10 cellular contexts compared by ENCODE assay signal in the genomic region with DNA sequence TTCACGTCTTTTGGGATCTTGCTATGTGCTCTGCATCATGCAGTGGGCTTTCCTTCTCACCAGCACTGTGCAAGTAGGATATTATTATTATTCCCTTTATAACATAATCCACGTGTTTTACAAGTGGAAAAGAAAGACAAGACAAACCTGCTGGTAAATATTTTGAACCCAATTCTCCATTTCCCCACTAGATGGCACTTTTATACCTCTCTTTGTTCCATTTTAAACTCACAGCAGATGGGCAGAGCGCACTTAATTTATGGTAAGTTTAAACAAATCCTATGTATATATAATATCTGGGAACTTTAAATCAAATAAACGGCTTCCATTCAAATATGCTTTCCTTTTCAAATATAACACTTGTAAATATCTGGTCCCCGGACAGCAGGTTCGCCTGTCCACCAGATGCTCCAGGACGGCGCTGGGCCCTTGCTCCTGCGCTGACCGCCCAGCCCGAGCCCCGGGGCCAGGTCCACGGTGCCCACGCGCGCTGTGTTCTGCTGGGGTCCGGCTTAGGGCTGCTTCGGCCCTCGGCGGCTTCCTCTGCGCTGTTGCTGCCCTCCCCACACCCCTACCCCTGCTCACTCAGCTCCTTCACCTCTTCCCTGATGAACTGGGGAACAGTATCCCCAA. TPM values are rescaled to one million over a fixed set of nuclear protein-coding genes. Genes with fewer than 3 reads are reported as not detected.
DNase-seq lines count a peak whose midpoint lies in the region; ATAC-seq and TF ChIP-seq lines count a peak whose summit lies in the region.
"Had no signal": no experiment of that assay in that cellular context is flagged by ENCODE, and none has a peak within 500 bp of the region (broad histone marks: within the 10 kb centered on the region; RNA-seq: fewer than 3 reads in every experiment).

No MANE protein-coding gene starts in this region.

- no peaks in the 10 kb centered on the region for H3K4me1 Mint-ChIP-seq in natural killer cell
- H3K4me1 Mint-ChIP-seq in natural killer cell treated with Interleukin-12 subunit alpha and Interleukin-12 subunit beta and Interleukin-15 and Interleukin-18, amount 100 ng/mL, for 72 hours (ENCODE audit: low read depth in 2 of 2), result peaks cover 4 to 5% of the 10 kb centered on the region in 2 donors
- peaks cover 3% of the 10 kb centered on the region for H3K4me1 Mint-ChIP-seq in activated CD4-positive, alpha-beta T cell treated with anti-CD3 and anti-CD28 coated beads, Interleukin-2, amount 10 ng/mL, durations not matched to agents 24 days and 14 days

- no peaks in the 10 kb centered on the region for H3K9me3 ChIP-seq in MM.1S (replicated peaks; ENCODE audit: insufficient read depth, low read length)
- no peaks in the 10 kb centered on the region for H3K9me3 ChIP-seq in suprapubic skin

- TF ChIP-seq CTCF in natural killer cell (IDR thresholded peaks at IDR 0.05) (peak; percentile 35), MM.1S (IDR thresholded peaks at IDR 0.05; ENCODE audit: low read length) (peak; percentile 70), VCaP (conservative IDR thresholded peaks at IDR 0.05) (peak; percentile 83), suprapubic skin (IDR thresholded peaks at IDR 0.05) (peak; percentile 20 to 42)

- no peak overlapping the region for H2AFZ ChIP-seq in MM.1S (ENCODE audit: low read length)

- no peaks in the 10 kb centered on the region for H3K79me2 ChIP-seq in MM.1S (ENCODE audit: low read length)

- TF ChIP-seq POLR2A in suprapubic skin (IDR thresholded peaks at IDR 0.05), result no peak

- H3K27ac ChIP-seq in MM.1S (ENCODE audit: low read length) (no peak overlapping the region), VCaP (peak overlapping the region; percentile 37; the same call in 1 of the 2 replicates), suprapubic skin (no peak overlapping the region)

- no peaks in the 10 kb centered on the region for H3F3A ChIP-seq in MM.1S (ENCODE audit: insufficient read depth, low read length)

- intact Hi-C loops in natural killer cell (cut with micrococcal nuclease), result loop anchor here (2.0 kb wide), 1 partner anchor 290 kb away; no protein-coding TSS in a partner anchor
- intact Hi-C loops in activated CD4-positive, alpha-beta T cell treated with anti-CD3 and anti-CD28 coated beads, Interleukin-2, amount 10 ng/mL, durations not matched to agents 24 days and 14 days (cut with micrococcal nuclease), result loop anchor here (1.0 kb wide), 1 partner anchor 290 kb away; no protein-coding TSS in a partner anchor

- 45% methylated on average over 21 of the region's 21 CpGs for WGBS in suprapubic skin

- H3K27me3 Mint-ChIP-seq in natural killer cell (ENCODE audit: low read depth in 2 of 2), result peaks cover 9 to 21% of the 10 kb centered on the region in 2 donors
- H3K27me3 Mint-ChIP-seq in natural killer cell treated with Interleukin-12 subunit alpha and Interleukin-12 subunit beta and Interleukin-15 and Interleukin-18, amount 100 ng/mL, for 72 hours, result peaks cover 16 to 17% of the 10 kb centered on the region in 2 donors
- peaks cover 9% of the 10 kb centered on the region for H3K27me3 Mint-ChIP-seq in activated CD4-positive, alpha-beta T cell treated with anti-CD3 and anti-CD28 coated beads, Interleukin-2, amount 10 ng/mL, durations not matched to agents 24 days and 14 days

- no peak for TF ChIP-seq EP300 in suprapubic skin (IDR thresholded peaks at IDR 0.05)

- H3K36me3 ChIP-seq in MM.1S (replicated peaks; ENCODE audit: insufficient read depth, low read length) (no peaks in the 10 kb centered on the region), suprapubic skin (no peaks in the 10 kb centered on the region)

- H3K4me3 ChIP-seq in MM.1S (ENCODE audit: low read length), result no peak overlapping the region
- no peak overlapping the region for H3K4me3 ChIP-seq in suprapubic skin

- H3K4me3 Mint-ChIP-seq in natural killer cell, result no peak overlapping the region
- no peak overlapping the region for H3K4me3 Mint-ChIP-seq in natural killer cell treated with Interleukin-12 subunit alpha and Interleukin-12 subunit beta and Interleukin-15 and Interleukin-18, amount 100 ng/mL, for 72 hours
- H3K4me3 Mint-ChIP-seq in activated CD4-positive, alpha-beta T cell treated with anti-CD3 and anti-CD28 coated beads, Interleukin-2, amount 10 ng/mL, durations not matched to agents 24 days and 14 days, result no peak overlapping the region
- H3K4me3 Mint-ChIP-seq: dendritic cell treated with granulocyte-macrophage colony-stimulating factor and Interleukin-4, amounts not matched to agents 40 ng/mL and 50 ng/mL, for 4 days had no signal

- no peaks in the 10 kb centered on the region for H3K36me3 Mint-ChIP-seq in natural killer cell
- no peaks in the 10 kb centered on the region for H3K36me3 Mint-ChIP-seq in natural killer cell treated with Interleukin-12 subunit alpha and Interleukin-12 subunit beta and Interleukin-15 and Interleukin-18, amount 100 ng/mL, for 72 hours
- H3K36me3 Mint-ChIP-seq in activated CD4-positive, alpha-beta T cell treated with anti-CD3 and anti-CD28 coated beads, Interleukin-2, amount 10 ng/mL, durations not matched to agents 24 days and 14 days (ENCODE audit: low read depth), result no peaks in the 10 kb centered on the region

- no peaks in the 10 kb centered on the region for H3K4me1 ChIP-seq in MM.1S (ENCODE audit: low read length)
- H3K4me1 ChIP-seq in suprapubic skin, result peaks cover 4% of the 10 kb centered on the region

- no peaks in the 10 kb centered on the region for H4K20me1 ChIP-seq in MM.1S (ENCODE audit: insufficient read depth, low read length)

- H3K9me3 Mint-ChIP-seq in natural killer cell, result no peaks in the 10 kb centered on the region
- H3K9me3 Mint-ChIP-seq in natural killer cell treated with Interleukin-12 subunit alpha and Interleukin-12 subunit beta and Interleukin-15 and Interleukin-18, amount 100 ng/mL, for 72 hours, result no peaks in the 10 kb centered on the region
- H3K9me3 Mint-ChIP-seq in activated CD4-positive, alpha-beta T cell treated with anti-CD3 and anti-CD28 coated beads, Interleukin-2, amount 10 ng/mL, durations not matched to agents 24 days and 14 days, result no peaks in the 10 kb centered on the region
- H3K9me3 Mint-ChIP-seq: dendritic cell treated with granulocyte-macrophage colony-stimulating factor and Interleukin-4, amounts not matched to agents 40 ng/mL and 50 ng/mL, for 4 days; stimulated activated naive CD8-positive, alpha-beta T cell treated with anti-CD3 and anti-CD28 coated beads, Interleukin-15, amount 100 ng/mL, for 72 hours had no signal

- H3K4me2 ChIP-seq in MM.1S (ENCODE audit: low read depth, low read length), result no peak overlapping the region

- DNase-seq in natural killer cell, result no peak
- no peak for DNase-seq in natural killer cell treated with Interleukin-12 subunit alpha and Interleukin-12 subunit beta and Interleukin-15 and Interleukin-18, amount 100 ng/mL, for 72 hours (ENCODE audit: low spot score)
- DNase-seq in MM.1S, result peak; percentile 46
- peak; percentile 51 for DNase-seq in hepatic stellate cell (ENCODE audit: low spot score)
- DNase-seq in suprapubic skin (ENCODE audit: low spot score in 2 of 2), result no peak
- no peak for DNase-seq in activated CD4-positive, alpha-beta T cell treated with anti-CD3 and anti-CD28 coated beads, Interleukin-2, amount 10 ng/mL, durations not matched to agents 24 days and 14 days
- DNase-seq in stimulated activated CD4-positive, alpha-beta T cell treated with anti-CD3 and anti-CD28 coated beads, Interleukin-1b, Interleukin-23, amount 100 ng/mL, for 48 hours, result no peak

- H3K27ac Mint-ChIP-seq in natural killer cell, result no peak overlapping the region
- H3K27ac Mint-ChIP-seq in natural killer cell treated with Interleukin-12 subunit alpha and Interleukin-12 subunit beta and Interleukin-15 and Interleukin-18, amount 100 ng/mL, for 72 hours, result no peak overlapping the region
- H3K27ac Mint-ChIP-seq in activated CD4-positive, alpha-beta T cell treated with anti-CD3 and anti-CD28 coated beads, Interleukin-2, amount 10 ng/mL, durations not matched to agents 24 days and 14 days, result no peak overlapping the region
- H3K27ac Mint-ChIP-seq: dendritic cell treated with granulocyte-macrophage colony-stimulating factor and Interleukin-4, amounts not matched to agents 40 ng/mL and 50 ng/mL, for 4 days; stimulated activated naive CD8-positive, alpha-beta T cell treated with anti-CD3 and anti-CD28 coated beads, Interleukin-15, amount 100 ng/mL, for 72 hours had no signal

- ATAC-seq in natural killer cell, result no peak
- ATAC-seq in natural killer cell treated with Interleukin-12 subunit alpha and Interleukin-12 subunit beta and Interleukin-15 and Interleukin-18, amount 100 ng/mL, for 72 hours, result no peak

- H3K9me2 ChIP-seq in MM.1S (replicated peaks; ENCODE audit: insufficient read depth, low read length), result no peaks in the 10 kb centered on the region

- no peak overlapping the region for H3K9ac ChIP-seq in MM.1S (ENCODE audit: low read length)

- no peaks in the 10 kb centered on the region for H3K27me3 ChIP-seq in MM.1S (replicated peaks; ENCODE audit: insufficient read depth, low read length)
- H3K27me3 ChIP-seq in suprapubic skin, result peaks cover 26% of the 10 kb centered on the region

RNA-seq across cellular contexts. Expression of gene F11, which starts 31.1 kb away (rescaled TPM):
- total RNA-seq in natural killer cell, result 1 to 10 TPM in 1 of 3 donors, under 1 TPM in 1, not detected in 1; 0.68 to 1.1 TPM
- total RNA-seq in natural killer cell treated with Interleukin-12 subunit alpha and Interleukin-12 subunit beta and Interleukin-15 and Interleukin-18, amount 100 ng/mL, for 72 hours, result not detected
- under 1 TPM in 1 of 4 donors, not detected in 3; 0.51 TPM for total RNA-seq in suprapubic skin
- total RNA-seq in activated CD4-positive, alpha-beta T cell treated with anti-CD3 and anti-CD28 coated beads, Interleukin-2, amount 10 ng/mL, durations not matched to agents 24 days and 14 days, result not detected in 2 replicates

Comparison
In these comparisons a context has a peak if more than half of its experiments do, and no peak if none do; other contexts are left out.
1. DNase-seq: peak in MM.1S (single experiment) and hepatic stellate cell (single experiment); none in natural killer cell (single experiment), natural killer cell treated with Interleukin-12 subunit alpha and Interleukin-12 subunit beta and Interleukin-15 and Interleukin-18, amount 100 ng/mL, for 72 hours (single experiment), suprapubic skin (0 of 2), activated CD4-positive, alpha-beta T cell treated with anti-CD3 and anti-CD28 coated beads, Interleukin-2, amount 10 ng/mL, durations not matched to agents 24 days and 14 days (single experiment) and stimulated activated CD4-positive, alpha-beta T cell treated with anti-CD3 and anti-CD28 coated beads, Interleukin-1b, Interleukin-23, amount 100 ng/mL, for 48 hours (single experiment).
2. CTCF ChIP-seq: peak in every context shown above with its lines; median percentile 83 in VCaP; 70 in MM.1S; 35 in natural killer cell; 31 in suprapubic skin.